8 cellular contexts compared by ENCODE assay signal in genomic region chr11:5809122-5809519, GRCh38. TPM values are rescaled to one million over a fixed set of nuclear protein-coding genes. Genes with fewer than 3 reads are reported as not detected.
DNase-seq lines count a peak whose midpoint lies in the region; ATAC-seq and TF ChIP-seq lines count a peak whose summit lies in the region.

No MANE protein-coding gene starts in this region.

- ATAC-seq in HCT116 (peak; percentile 12), SK-N-SH treated with all-trans-retinoic acid at 6 μM for 48 hours (peak; percentile 48), HG03196 (IDR thresholded peaks at IDR 0.05; ENCODE audit: unreplicated experiment) (no peak)

- H3K4me3 ChIP-seq in HCT116 (replicated peaks in 1 of 2; ENCODE audit: low read depth in 1 of 2, low read length in 2 of 2): 0 out of 4 replicates have a peak overlapping the region, but pooled peaks of 1 of the 2 experiments have one; percentile 11
- H3K4me3 ChIP-seq in foreskin fibroblast (ENCODE audit: low read depth in 1 of 2, low read length in 2 of 2): peak overlapping the region; percentile 42 to 64
- peak overlapping the region; percentile 64 for H3K4me3 ChIP-seq in smooth muscle cell
- no peak overlapping the region for H3K4me3 ChIP-seq in BE2C (ENCODE audit: low read depth, low read length)

- TF ChIP-seq RAD21 in HCT116 (IDR thresholded peaks at IDR 0.05; ENCODE audit: low read depth): no peak

- H2AFZ ChIP-seq in HCT116 (ENCODE audit: low read depth, low read length, poor library complexity, severe bottlenecking) (peak overlapping the region; percentile 17), smooth muscle cell (ENCODE audit: low read depth) (peak overlapping the region; percentile 96)

- peak overlapping the region; percentile 44; the same call in 1 of the 2 replicates for H3K9ac ChIP-seq in ES-I3 (ENCODE audit: low read depth, low read length)
- no peak overlapping the region for H3K9ac ChIP-seq in HCT116 (ENCODE audit: low read length)
- H3K9ac ChIP-seq in smooth muscle cell (ENCODE audit: low read depth): peak overlapping the region; percentile 29

- 77% methylated on average over 5 of the region's 5 CpGs for WGBS in smooth muscle cell (ENCODE audit: low lambda C conversion rate)

- H3K9me3 ChIP-seq in ES-I3 (ENCODE audit: control insufficient read depth, insufficient read depth, low read length) (no peaks in the 10 kb centered on the region; the same call in 1 of the 2 replicates), HCT116 (ENCODE audit: control insufficient read depth in 1 of 2, insufficient read depth in 1 of 2, low read depth in 1 of 2, low read length in 2 of 2) (no peaks in the 10 kb centered on the region), smooth muscle cell (replicated peaks; ENCODE audit: low read depth) (no peaks in the 10 kb centered on the region), BE2C (no peaks in the 10 kb centered on the region)

- peak overlapping the region; percentile 53 for H3K4me2 ChIP-seq in HCT116 (ENCODE audit: low read length)
- peak overlapping the region; percentile 90 for H3K4me2 ChIP-seq in smooth muscle cell

- H3K4me1 ChIP-seq in ES-I3 (ENCODE audit: insufficient read depth, low read length): no peaks in the 10 kb centered on the region; the same call in 1 of the 2 replicates
- H3K4me1 ChIP-seq in HCT116 (ENCODE audit: control insufficient read depth in 1 of 2, insufficient read depth in 2 of 2, low read length in 2 of 2): peaks cover 0 to 4% of the 10 kb centered on the region in 2 experiments; a peak in 1 of 4 replicates
- H3K4me1 ChIP-seq in smooth muscle cell (ENCODE audit: low read depth): no peaks in the 10 kb centered on the region
- no peaks in the 10 kb centered on the region for H3K4me1 ChIP-seq in BE2C

- no peak for DNase-seq in HCT116 (ENCODE audit: low read depth, low spot score)
- peak in 1 of 2 donors; percentile 8 for DNase-seq in foreskin fibroblast
- DNase-seq in smooth muscle cell (lab: John Stamatoyannopoulos, UW; ENCODE audit: unreplicated experiment): no peak
- DNase-seq in BE2C: no peak
- DNase-seq in anterior cingulate cortex (lab: John Stamatoyannopoulos, UW): no peak

- intact Hi-C loops in HCT116 (cut with micrococcal nuclease): loop anchor here (2.0 to 5.0 kb wide), 4 partner anchors 517 to 1626 kb away; no protein-coding TSS in a partner anchor

- H4K20me1 ChIP-seq in HCT116 (ENCODE audit: insufficient read depth) (no peaks in the 10 kb centered on the region; the same call in 1 of the 2 replicates), smooth muscle cell (ENCODE audit: low read depth) (no peaks in the 10 kb centered on the region)

- RAD21 ChIA-PET in HCT116 (lab: Charles Lee; ENCODE audit: low non-redundant PET in 1 of 2, low total read pairs in 2 of 2, uncharacterized antibody in 2 of 2, unreplicated experiment in 2 of 2): no interaction called here

- TF ChIP-seq POLR2A in HCT116 (IDR thresholded peaks at IDR 0.05; ENCODE audit: borderline replicate concordance, extremely low read depth, insufficient read depth, insufficient read length): no peak

- no peaks in the 10 kb centered on the region for H3F3A ChIP-seq in smooth muscle cell (ENCODE audit: low read depth)

- TF ChIP-seq CTCF in HCT116 (IDR thresholded peaks at IDR 0.05 in 2 of 3, conservative IDR thresholded peaks at IDR 0.05 in 1 of 3; ENCODE audit: borderline replicate concordance in 1 of 3, insufficient read depth in 1 of 3, low read depth in 2 of 3, low read length in 2 of 3): no peak
- TF ChIP-seq CTCF in foreskin fibroblast (IDR thresholded peaks at IDR 0.05; ENCODE audit: low read depth, low read length): no peak
- TF ChIP-seq CTCF in smooth muscle cell (IDR thresholded peaks at IDR 0.05; ENCODE audit: borderline replicate concordance, insufficient read depth, poor library complexity, severe bottlenecking): no peak
- no peak for TF ChIP-seq CTCF in BE2C (IDR thresholded peaks at IDR 0.05; ENCODE audit: low read depth, low read length)

- H3K36me3 ChIP-seq in ES-I3 (ENCODE audit: insufficient read depth, low read length) (no peaks in the 10 kb centered on the region), HCT116 (ENCODE audit: control insufficient read depth in 1 of 2, insufficient read depth in 2 of 2, low read length in 2 of 2) (no peaks in the 10 kb centered on the region), smooth muscle cell (ENCODE audit: low read depth) (no peaks in the 10 kb centered on the region), BE2C (no peaks in the 10 kb centered on the region)

- H3K27ac ChIP-seq in HCT116 (ENCODE audit: low read depth, low read length) (no peak overlapping the region), smooth muscle cell (ENCODE audit: low read depth) (no peak overlapping the region)

- no TSS peak for BruUV-seq in HCT116 (replicated peaks; lab: Mats Ljungman, UMichigan)

- CTCF ChIA-PET in HCT116 (lab: Charles Lee): interaction anchor here (0.8 to 2.3 kb wide), 5 partner anchors 82 to 1172 kb away, joined by 3 to 8 read pairs (median 3); partner anchors contain the start of genes OR51D1 and TRIM5

- POLR2A ChIA-PET in HCT116 (lab: Charles Lee): no interaction called here

- H3K9me2 ChIP-seq in HCT116 (ENCODE audit: insufficient read depth): no peaks in the 10 kb centered on the region

- H3K79me2 ChIP-seq in HCT116 (ENCODE audit: insufficient read depth, low read length): no peaks in the 10 kb centered on the region
- no peaks in the 10 kb centered on the region for H3K79me2 ChIP-seq in smooth muscle cell (ENCODE audit: low read depth)

- peaks cover 64% of the 10 kb centered on the region for H3K27me3 ChIP-seq in HCT116 (ENCODE audit: insufficient read depth, low read length)
- H3K27me3 ChIP-seq in smooth muscle cell (ENCODE audit: low read depth): no peaks in the 10 kb centered on the region
- H3K27me3 ChIP-seq in BE2C: no peaks in the 10 kb centered on the region

TF ChIP-seq in HCT116, 20 proteins besides CTCF, POLR2A, EP300 and RAD21 (continues in another document):
- TF ChIP-seq EZH2 (IDR thresholded peaks at IDR 0.05) (no peak), ELF1 (IDR thresholded peaks at IDR 0.05; ENCODE audit: borderline replicate concordance, low read depth) (no peak), JUND (IDR thresholded peaks at IDR 0.05) (no peak), CBX3 (IDR thresholded peaks at IDR 0.05; ENCODE audit: low read depth) (no peak), FOSL1 (IDR thresholded peaks at IDR 0.05; ENCODE audit: low read depth) (no peak), YY1 (IDR thresholded peaks at IDR 0.05; ENCODE audit: extremely low read depth, insufficient replicate concordance, low read depth, low read length) (no peak)

TF ChIP-seq in SK-N-SH treated with all-trans-retinoic acid at 6 μM for 48 hours, 23 proteins besides CTCF, POLR2A, EP300 and RAD21 (continues in another document):
- TF ChIP-seq TSHZ2 (CRISPR knock-in tag; IDR thresholded peaks at IDR 0.05): no peak
- TF ChIP-seq OSR1 (CRISPR knock-in tag; IDR thresholded peaks at IDR 0.05): no peak
- no peak for TF ChIP-seq PPARA (CRISPR knock-in tag; IDR thresholded peaks at IDR 0.05; ENCODE audit: borderline replicate concordance)
- TF ChIP-seq ZNF8 (CRISPR knock-in tag; IDR thresholded peaks at IDR 0.05): no peak
- TF ChIP-seq CSDC2 (CRISPR knock-in tag; IDR thresholded peaks at IDR 0.05): no peak

RNA-seq across cellular contexts. Expression of gene OR52N2, which starts 0.4 kb away (rescaled TPM):
- total RNA-seq in HCT116 (2021; ENCODE audit: unreplicated experiment): not detected
- not detected in 2 replicates for polyA plus RNA-seq in HCT116 (2012)
- total RNA-seq in smooth muscle cell: not detected in 2 replicates
- not detected in 2 replicates for polyA plus RNA-seq in smooth muscle cell
- polyA plus RNA-seq in BE2C (2012; ENCODE audit: insufficient read depth, insufficient read length, low read depth): not detected

RNA-seq across cellular contexts. Expression of gene OR52N1, which starts 18.1 kb away (rescaled TPM):
- total RNA-seq in HCT116 (2021; ENCODE audit: unreplicated experiment) (not detected), smooth muscle cell (not detected in 2 replicates)
- polyA plus RNA-seq in HCT116 (2012): not detected in 2 replicates
- polyA plus RNA-seq in smooth muscle cell: not detected in 2 replicates
- not detected for polyA plus RNA-seq in BE2C (2012; ENCODE audit: insufficient read depth, insufficient read length, low read depth)

RNA-seq across cellular contexts. Expression of gene OR52N5, which starts 26.0 kb away (rescaled TPM):
- total RNA-seq in HCT116 (2021; ENCODE audit: unreplicated experiment) (not detected), smooth muscle cell (not detected in 2 replicates)
- not detected in 2 replicates for polyA plus RNA-seq in HCT116 (2012)
- polyA plus RNA-seq in smooth muscle cell: not detected in 2 replicates
- not detected for polyA plus RNA-seq in BE2C (2012; ENCODE audit: insufficient read depth, insufficient read length, low read depth)

RNA-seq across cellular contexts. Expression of gene OR52E6, which starts 32.6 kb away (rescaled TPM):
- total RNA-seq in HCT116 (2021; ENCODE audit: unreplicated experiment): not detected
- not detected in 2 replicates for polyA plus RNA-seq in HCT116 (2012)
- not detected in 2 replicates for total RNA-seq in smooth muscle cell
- polyA plus RNA-seq in smooth muscle cell: not detected in 2 replicates
- not detected for polyA plus RNA-seq in BE2C (2012; ENCODE audit: insufficient read depth, insufficient read length, low read depth)

RNA-seq across cellular contexts. Expression of gene OR52E8, which starts 48.4 kb away (rescaled TPM):
- total RNA-seq in HCT116 (2021; ENCODE audit: unreplicated experiment) (not detected), smooth muscle cell (not detected in 2 replicates)
- not detected in 2 replicates for polyA plus RNA-seq in HCT116 (2012)
- not detected in 2 replicates for polyA plus RNA-seq in smooth muscle cell
- not detected for polyA plus RNA-seq in BE2C (2012; ENCODE audit: insufficient read depth, insufficient read length, low read depth)
